Comparison of ENCODE assay signal across 7 cellular contexts in genomic region chr12:123076604-123077297, GRCh38.
DNase-seq lines count a peak whose midpoint lies in the region; ATAC-seq and TF ChIP-seq lines count a peak whose summit lies in the region.

No MANE protein-coding gene starts in this region.

- peak overlapping the region; percentile 97 for H3K27ac Mint-ChIP-seq in activated T-cell treated with anti-CD3 and anti-CD28 coated beads, Interleukin-2, amount 50 U/mL, for 24 hours

- H3K27me3 Mint-ChIP-seq in activated T-cell treated with anti-CD3 and anti-CD28 coated beads, Interleukin-2, amount 50 U/mL, for 24 hours: no peaks in the 10 kb centered on the region

- H3K9ac ChIP-seq in stomach smooth muscle (ENCODE audit: low read length in 2 of 2): no peak overlapping the region

- H3K4me3 ChIP-seq in NB4 (ENCODE audit: low read depth, low read length): no peak overlapping the region
- no peak overlapping the region for H3K4me3 ChIP-seq in stomach smooth muscle (ENCODE audit: low read length in 2 of 2)

- peak; percentile 51 for DNase-seq in NB4 (ENCODE audit: low read depth)
- peak; percentile 60 for DNase-seq in activated T-cell treated with anti-CD3 and anti-CD28 coated beads, Interleukin-2, amount 50 U/mL, for 24 hours
- peak; percentile 35 to 68 for DNase-seq in lung microvascular endothelial cell (ENCODE audit: low read depth in 2 of 2)
- DNase-seq in RKO (ENCODE audit: low spot score): no peak
- DNase-seq in NCI-H446 treated with DMSO at 0.1 percent for 48 hours (lab: John Stamatoyannopoulos, UW): no peak

- no peak for TF ChIP-seq CTCF in NB4 (IDR thresholded peaks at IDR 0.05; ENCODE audit: low read depth, low read length)

- H3K9me3 ChIP-seq in stomach smooth muscle (ENCODE audit: control insufficient read depth in 2 of 2, low read length in 2 of 2): no peaks in the 10 kb centered on the region

- H3K27ac ChIP-seq in stomach smooth muscle (ENCODE audit: low read length): peak overlapping the region; percentile 46

- peaks cover 36% of the 10 kb centered on the region for H3K4me1 ChIP-seq in stomach smooth muscle (ENCODE audit: control insufficient read depth, insufficient read depth, low read length)

- H3K36me3 Mint-ChIP-seq in activated T-cell treated with anti-CD3 and anti-CD28 coated beads, Interleukin-2, amount 50 U/mL, for 24 hours (ENCODE audit: low read depth): no peaks in the 10 kb centered on the region

- peak overlapping the region; percentile 77 for H3K4me3 Mint-ChIP-seq in activated T-cell treated with anti-CD3 and anti-CD28 coated beads, Interleukin-2, amount 50 U/mL, for 24 hours

- no peaks in the 10 kb centered on the region for H3K36me3 ChIP-seq in stomach smooth muscle (ENCODE audit: control insufficient read depth in 2 of 2, insufficient read depth in 2 of 2, low read length in 2 of 2)

- peaks cover 61% of the 10 kb centered on the region for H3K4me1 Mint-ChIP-seq in activated T-cell treated with anti-CD3 and anti-CD28 coated beads, Interleukin-2, amount 50 U/mL, for 24 hours (ENCODE audit: low read depth)

- no peaks in the 10 kb centered on the region for H3K9me3 Mint-ChIP-seq in activated T-cell treated with anti-CD3 and anti-CD28 coated beads, Interleukin-2, amount 50 U/mL, for 24 hours

- no peak for TF ChIP-seq POLR2A in NB4 (IDR thresholded peaks at IDR 0.05; ENCODE audit: extremely low read depth, insufficient read length)

- no peak for ATAC-seq in HG02678 (IDR thresholded peaks at IDR 0.05; ENCODE audit: unreplicated experiment)

- H3K27me3 ChIP-seq in stomach smooth muscle (ENCODE audit: control insufficient read depth in 1 of 2, insufficient read depth in 2 of 2, low read length in 2 of 2): no peaks in the 10 kb centered on the region

Comparison
In these comparisons a context has a peak if more than half of its experiments do, and no peak if none do; other contexts are left out.
1. DNase-seq: peak in NB4 (single experiment), activated T-cell treated with anti-CD3 and anti-CD28 coated beads, Interleukin-2, amount 50 U/mL, for 24 hours (single experiment) and lung microvascular endothelial cell (2 of 2); none in RKO (single experiment) and NCI-H446 treated with DMSO at 0.1 percent for 48 hours (single experiment).